Comparison of ENCODE assay signal across 27 cellular contexts in the genomic region with DNA sequence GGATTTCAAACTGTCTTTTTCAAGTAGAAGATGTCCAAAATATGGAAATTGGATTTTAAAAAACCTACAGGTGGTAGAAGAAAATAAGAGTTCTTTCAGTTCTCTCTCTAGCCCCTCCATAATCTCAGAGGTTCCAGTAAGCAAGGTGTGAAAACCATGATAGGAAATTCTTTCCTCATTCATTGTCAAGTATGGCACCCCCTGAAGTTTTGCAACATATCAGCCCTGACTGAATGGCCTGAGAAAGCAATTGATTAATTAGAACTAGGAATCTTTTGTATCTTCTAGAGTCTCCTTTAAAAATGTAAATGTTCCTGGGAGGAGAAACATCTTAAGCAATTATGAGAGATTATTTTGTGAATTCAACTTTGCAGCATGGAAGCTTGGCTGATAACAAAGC.
DNase-seq lines count a peak whose midpoint lies in the region; ATAC-seq and TF ChIP-seq lines count a peak whose summit lies in the region.
"Had no signal": no experiment of that assay in that cellular context is flagged by ENCODE, and none has a peak within 500 bp of the region (broad histone marks: within the 10 kb centered on the region; RNA-seq: fewer than 3 reads in every experiment).

No MANE protein-coding gene starts in this region.

- CTCF ChIA-PET in PC-3 (lab: Charles Lee) = no interaction called here

- peaks cover 8% of the 10 kb centered on the region; the same call in 2 of the 3 replicates for H3K36me3 Mint-ChIP-seq in GM23338 (ENCODE audit: low read depth)

- H3K4me1 ChIP-seq in GM23338 (ENCODE audit: insufficient read depth) = no peaks in the 10 kb centered on the region; the same call in 1 of the 2 replicates
- H3K4me1 ChIP-seq in PC-3 (ENCODE audit: insufficient read depth, low read length) = no peaks in the 10 kb centered on the region
- no peaks in the 10 kb centered on the region for H3K4me1 ChIP-seq in foreskin keratinocyte
- H3K4me1 ChIP-seq: pancreas had no signal

- H3K27me3 Mint-ChIP-seq in GM23338 (ENCODE audit: insufficient read depth, low read depth, poor library complexity) = no peaks in the 10 kb centered on the region

- H3K4me3 Mint-ChIP-seq in GM23338 = no peak overlapping the region
- H3K4me3 Mint-ChIP-seq: activated CD4-positive, alpha-beta memory T cell treated with anti-CD3 and anti-CD28 coated beads for 36 hours; activated naive CD4-positive, alpha-beta T cell treated with anti-CD3 and anti-CD28 coated beads, Interleukin-2, amount 50 U/mL, for 24 hours; activated T-cell treated with anti-CD3 and anti-CD28 coated beads, Interleukin-2, amount 50 U/mL, for 4 hours; T-helper 17 cell had no signal

- no peaks in the 10 kb centered on the region for H3K79me2 ChIP-seq in GM23338 (replicated peaks; ENCODE audit: insufficient read depth)
- no peaks in the 10 kb centered on the region for H3K79me2 ChIP-seq in PC-3 (ENCODE audit: low read length)

- H3K27ac ChIP-seq in GM23338 (ENCODE audit: low read depth) (no peak overlapping the region), PC-3 (ENCODE audit: low read length) (no peak overlapping the region), foreskin keratinocyte (no peak overlapping the region)
- H3K27ac ChIP-seq: pancreas, PC-9, SJCRH30, transverse colon, VCaP had no signal

- no peak overlapping the region for H3K9ac ChIP-seq in PC-3 (ENCODE audit: low read length)

- TF ChIP-seq CTCF in GM23338 (conservative IDR thresholded peaks at IDR 0.05; ENCODE audit: low read depth in 2 of 2) (peak; percentile 65 to 85), PC-3 (conservative IDR thresholded peaks at IDR 0.05; ENCODE audit: low read depth, low read length) (peak; percentile 45), foreskin keratinocyte (conservative IDR thresholded peaks at IDR 0.05) (peak; percentile 40)

- BruUV-seq in PC-3 (replicated peaks; lab: Mats Ljungman, UMichigan) = no TSS peak

- POLR2A ChIA-PET in PC-3 (lab: Charles Lee; ENCODE audit: unreplicated experiment) = no interaction called here

- H3F3A ChIP-seq in GM23338 (replicated peaks; ENCODE audit: low read depth) (no peaks in the 10 kb centered on the region), PC-3 (ENCODE audit: low read length, unreplicated experiment) (no peaks in the 10 kb centered on the region)

- H3K4me1 Mint-ChIP-seq in GM23338 = peaks cover 11% of the 10 kb centered on the region

- no peaks in the 10 kb centered on the region for H3K36me3 ChIP-seq in GM23338 (ENCODE audit: insufficient read depth)
- H3K36me3 ChIP-seq in PC-3 (ENCODE audit: low read depth, low read length) = no peaks in the 10 kb centered on the region
- H3K36me3 ChIP-seq: pancreas, SJCRH30, transverse colon had no signal

- no peak overlapping the region for H3K27ac Mint-ChIP-seq in GM23338
- H3K27ac Mint-ChIP-seq: activated CD4-positive, alpha-beta memory T cell treated with anti-CD3 and anti-CD28 coated beads for 36 hours; activated naive CD4-positive, alpha-beta T cell treated with anti-CD3 and anti-CD28 coated beads, Interleukin-2, amount 50 U/mL, for 24 hours; T-helper 17 cell had no signal

- no peaks in the 10 kb centered on the region for H3K9me3 ChIP-seq in PC-3 (ENCODE audit: low read length)
- H3K9me3 ChIP-seq: pancreas, transverse colon had no signal

- H3K9me2 ChIP-seq in GM23338 (ENCODE audit: insufficient read depth) (no peaks in the 10 kb centered on the region), PC-3 (replicated peaks; ENCODE audit: low read length) (no peaks in the 10 kb centered on the region)

- H3K27me3 ChIP-seq in GM23338 (ENCODE audit: insufficient read depth) (no peaks in the 10 kb centered on the region), PC-3 (ENCODE audit: low read length) (no peaks in the 10 kb centered on the region), foreskin keratinocyte (no peaks in the 10 kb centered on the region)
- H3K27me3 ChIP-seq: pancreas, SJCRH30, transverse colon had no signal

- H3K4me2 ChIP-seq in GM23338 (no peak overlapping the region), PC-3 (ENCODE audit: low read length) (no peak overlapping the region)
- H3K4me2 ChIP-seq: PC-9 had no signal

- H4K20me1 ChIP-seq in GM23338 (replicated peaks; ENCODE audit: insufficient read depth) (no peaks in the 10 kb centered on the region), PC-3 (ENCODE audit: low read length) (no peaks in the 10 kb centered on the region)

- DNase-seq in DMS 273 (lab: John Stamatoyannopoulos, UW; ENCODE audit: unreplicated experiment) (peak; percentile 15), DMS 273 treated with DMSO at 0.1 percent for 48 hours (lab: John Stamatoyannopoulos, UW) (no peak), GM23338 (ENCODE audit: low spot score) (peak; percentile 77), PC-3 (no peak), foreskin keratinocyte (no peak), NCI-H1092 (lab: John Stamatoyannopoulos, UW) (no peak), NCI-H146 treated with DMSO at 0.1 percent for 48 hours (lab: John Stamatoyannopoulos, UW; ENCODE audit: unreplicated experiment) (no peak)
- DNase-seq in activated T-cell treated with anti-CD3 and anti-CD28 coated beads, Interleukin-2, amount 50 U/mL, for 1 hour = no peak
- DNase-seq: 8988T; activated CD4-positive, alpha-beta memory T cell treated with anti-CD3 and anti-CD28 coated beads for 36 hours; activated T-cell treated with anti-CD3 and anti-CD28 coated beads, Interleukin-2, amount 50 U/mL, for 4 hours; Calu3; IMR-90; islet precursor cell; MM.1S; NCI-H2081 treated with DMSO at 0.1 percent for 48 hours; NCI-H524; pancreas; PC-9; stimulated activated CD4-positive, alpha-beta T cell treated with anti-CD3 and anti-CD28 coated beads, Interleukin-2, amount 100 ng/mL, for 24 hours; stimulated activated naive CD4-positive, alpha-beta T cell treated with Interleukin-2 at 50 U/mL for 16 hours; T-helper 17 cell; transverse colon had no signal

- H2AFZ ChIP-seq in GM23338 = no peak overlapping the region
- H2AFZ ChIP-seq in PC-3 (ENCODE audit: low read length) = no peak overlapping the region
- H2AFZ ChIP-seq: PC-9 had no signal

- H3K4me3 ChIP-seq in GM23338 (no peak overlapping the region), PC-3 (ENCODE audit: low read length) (no peak overlapping the region)
- H3K4me3 ChIP-seq: GM12878, pancreas, PC-9, SJCRH30, transverse colon had no signal

- H3K9me3 Mint-ChIP-seq in GM23338 = peaks cover 14% of the 10 kb centered on the region

- intact Hi-C loops in PC-3 (cut with micrococcal nuclease) = no loop called here

- ATAC-seq in GM23338 = peak; percentile 57; the same call in 2 of the 3 replicates
- ATAC-seq in PC-3 = no peak
- ATAC-seq in foreskin keratinocyte = no peak
- ATAC-seq: activated T-cell treated with anti-CD3 and anti-CD28 coated beads, Interleukin-2, amount 50 U/mL, for 4 hours; GM12878; pancreas; T-helper 17 cell had no signal

TF ChIP-seq in GM23338, 12 proteins besides CTCF, POLR2A, EP300 and RAD21:
- no peak for TF ChIP-seq EZH2phosphoT487 (IDR thresholded peaks at IDR 0.05; ENCODE audit: unreplicated experiment)
- TF ChIP-seq CREB1 (CRISPR knock-in tag; IDR thresholded peaks at IDR 0.05; ENCODE audit: low read depth) = no peak
- TF ChIP-seq, protein P1, sequence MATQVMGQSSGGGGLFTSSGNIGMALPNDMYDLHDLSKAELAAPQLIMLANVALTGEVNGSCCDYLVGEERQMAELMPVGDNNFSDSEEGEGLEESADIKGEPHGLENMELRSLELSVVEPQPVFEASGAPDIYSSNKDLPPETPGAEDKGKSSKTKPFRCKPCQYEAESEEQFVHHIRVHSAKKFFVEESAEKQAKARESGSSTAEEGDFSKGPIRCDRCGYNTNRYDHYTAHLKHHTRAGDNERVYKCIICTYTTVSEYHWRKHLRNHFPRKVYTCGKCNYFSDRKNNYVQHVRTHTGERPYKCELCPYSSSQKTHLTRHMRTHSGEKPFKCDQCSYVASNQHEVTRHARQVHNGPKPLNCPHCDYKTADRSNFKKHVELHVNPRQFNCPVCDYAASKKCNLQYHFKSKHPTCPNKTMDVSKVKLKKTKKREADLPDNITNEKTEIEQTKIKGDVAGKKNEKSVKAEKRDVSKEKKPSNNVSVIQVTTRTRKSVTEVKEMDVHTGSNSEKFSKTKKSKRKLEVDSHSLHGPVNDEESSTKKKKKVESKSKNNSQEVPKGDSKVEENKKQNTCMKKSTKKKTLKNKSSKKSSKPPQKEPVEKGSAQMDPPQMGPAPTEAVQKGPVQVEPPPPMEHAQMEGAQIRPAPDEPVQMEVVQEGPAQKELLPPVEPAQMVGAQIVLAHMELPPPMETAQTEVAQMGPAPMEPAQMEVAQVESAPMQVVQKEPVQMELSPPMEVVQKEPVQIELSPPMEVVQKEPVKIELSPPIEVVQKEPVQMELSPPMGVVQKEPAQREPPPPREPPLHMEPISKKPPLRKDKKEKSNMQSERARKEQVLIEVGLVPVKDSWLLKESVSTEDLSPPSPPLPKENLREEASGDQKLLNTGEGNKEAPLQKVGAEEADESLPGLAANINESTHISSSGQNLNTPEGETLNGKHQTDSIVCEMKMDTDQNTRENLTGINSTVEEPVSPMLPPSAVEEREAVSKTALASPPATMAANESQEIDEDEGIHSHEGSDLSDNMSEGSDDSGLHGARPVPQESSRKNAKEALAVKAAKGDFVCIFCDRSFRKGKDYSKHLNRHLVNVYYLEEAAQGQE (IDR thresholded peaks at IDR 0.05; ENCODE audit: unreplicated experiment) = no peak
- TF ChIP-seq POLR2AphosphoS5 (IDR thresholded peaks at IDR 0.05; ENCODE audit: low read depth) = no peak
- TF ChIP-seq ZNF114 (CRISPR knock-in tag; IDR thresholded peaks at IDR 0.05) = no peak
- TF ChIP-seq EZH2 (IDR thresholded peaks at IDR 0.05; ENCODE audit: low read depth, unreplicated experiment) = no peak

Comparison
In these comparisons a context has a peak if more than half of its experiments do, and no peak if none do; other contexts are left out.
1. DNase-seq: peak in DMS 273 (single experiment) and GM23338 (single experiment); none in DMS 273 treated with DMSO at 0.1 percent for 48 hours (single experiment), PC-3 (single experiment), foreskin keratinocyte (0 of 2), NCI-H1092 (single experiment), activated T-cell treated with anti-CD3 and anti-CD28 coated beads, Interleukin-2, amount 50 U/mL, for 1 hour (single experiment) and NCI-H146 treated with DMSO at 0.1 percent for 48 hours (single experiment).
2. Peak in every context shown above with its lines, with median percentiles within 50 percentile points of each other: CTCF ChIP-seq.